ENCODE assay signal across 12 cellular contexts in the genomic region with DNA sequence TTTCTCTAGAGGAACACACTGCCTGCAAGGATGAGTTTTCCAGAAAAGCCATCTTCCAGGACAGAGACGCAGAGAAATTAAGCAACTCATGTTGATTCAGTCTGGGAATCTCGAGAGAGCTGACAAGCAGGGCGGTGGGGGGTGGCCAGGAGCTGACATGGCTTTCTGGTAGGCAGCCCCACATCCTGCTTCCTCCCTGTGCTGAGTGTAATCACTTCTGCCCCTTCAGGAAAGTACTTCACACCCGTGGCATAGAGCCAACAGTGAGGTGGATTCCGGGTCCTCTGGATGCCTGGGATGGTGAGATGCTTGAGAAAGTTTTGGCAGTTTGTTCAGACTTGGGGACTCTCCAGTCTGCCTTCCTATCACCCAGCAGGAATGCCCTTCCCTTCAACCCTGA.
DNase-seq lines count a peak whose midpoint lies in the region; ATAC-seq and TF ChIP-seq lines count a peak whose summit lies in the region.
"Had no signal": no experiment of that assay in that cellular context is flagged by ENCODE, and none has a peak within 500 bp of the region (broad histone marks: within the 10 kb centered on the region; RNA-seq: fewer than 3 reads in every experiment).

No MANE protein-coding gene starts in this region.

- intact Hi-C loops in activated naive CD4-positive, alpha-beta T cell treated with anti-CD3 and anti-CD28 coated beads for 36 hours (cut with micrococcal nuclease): loop anchor here (5.0 to 10.0 kb wide), 3 partner anchors 547 to 1020 kb away; no protein-coding TSS in a partner anchor
- intact Hi-C loops in heart left ventricle (cut with DNase I) (loop anchor here in 9 of 10 donors (5.0 to 10.0 kb wide), 10 partner anchors 50 to 772 kb away; a partner anchor contains a TSS), thyroid gland (cut with DNase I) (loop anchor here (5.0 to 10.0 kb wide), 3 partner anchors 100 to 367 kb away; a partner anchor contains a TSS)

- H3K4me1 Mint-ChIP-seq in activated naive CD4-positive, alpha-beta T cell treated with anti-CD3 and anti-CD28 coated beads for 36 hours (ENCODE audit: low read depth): peaks cover 41% of the 10 kb centered on the region

- H3K4me3 ChIP-seq in heart left ventricle (no peak overlapping the region), thyroid gland (replicated peaks in 1 of 3) (no peak overlapping the region)

- TF ChIP-seq CTCF in heart left ventricle (IDR thresholded peaks at IDR 0.05) (no peak), thyroid gland (IDR thresholded peaks at IDR 0.05) (no peak)

- H3K4me1 ChIP-seq in heart left ventricle (peaks cover 4 to 85% (median 67%) of the 10 kb centered on the region in 12 donors), thyroid gland (peaks cover 8 to 37% of the 10 kb centered on the region in 2 donors)

- TF ChIP-seq POLR2A in heart left ventricle (IDR thresholded peaks at IDR 0.05) (no peak), thyroid gland (IDR thresholded peaks at IDR 0.05) (no peak)

- no peaks in the 10 kb centered on the region for H3K36me3 Mint-ChIP-seq in activated naive CD4-positive, alpha-beta T cell treated with anti-CD3 and anti-CD28 coated beads for 36 hours (ENCODE audit: low read depth)

- no peak overlapping the region for H3K4me3 Mint-ChIP-seq in activated naive CD4-positive, alpha-beta T cell treated with anti-CD3 and anti-CD28 coated beads for 36 hours
- H3K4me3 Mint-ChIP-seq: naive thymus-derived CD8-positive, alpha-beta T cell had no signal

- no peaks in the 10 kb centered on the region for H3K27me3 ChIP-seq in heart left ventricle
- H3K27me3 ChIP-seq in thyroid gland: no peaks in the 10 kb centered on the region

- H3K36me3 ChIP-seq in heart left ventricle (no peaks in the 10 kb centered on the region), thyroid gland (no peaks in the 10 kb centered on the region)

- no peaks in the 10 kb centered on the region for H3K9me3 ChIP-seq in heart left ventricle
- H3K9me3 ChIP-seq in thyroid gland: no peaks in the 10 kb centered on the region

- DNase-seq in activated naive CD4-positive, alpha-beta T cell treated with anti-CD3 and anti-CD28 coated beads for 36 hours: peak; percentile 66
- no peak for DNase-seq in activated naive CD4-positive, alpha-beta T cell treated with Interleukin-2 at 50 U/mL for 16 hours
- peak in 4 of 5 donors; percentile 44 to 76 (median 67) for DNase-seq in heart left ventricle
- DNase-seq in thyroid gland: peak; percentile 92 to 93
- DNase-seq in MV-4-11 (lab: John Stamatoyannopoulos, UW): no peak
- DNase-seq: central memory CD4-positive, alpha-beta T cell; NCI-H1048; T-helper 9 cell had no signal

- ATAC-seq in SK-N-SH treated with all-trans-retinoic acid at 6 μM for 48 hours (peak; percentile 20), heart left ventricle (peak in 2 of 4 donors; percentile 22 to 36), GM19324 (IDR thresholded peaks at IDR 0.05; ENCODE audit: low FRiP score, unreplicated experiment) (no peak)
- ATAC-seq in activated CD4-positive, CD25-positive, alpha-beta regulatory T cell treated with anti-CD3 and anti-CD28 coated beads, Interleukin-2, amount 50 U/mL, for 24 hours: no peak
- ATAC-seq: naive thymus-derived CD8-positive, alpha-beta T cell had no signal

- H3K27me3 Mint-ChIP-seq in activated naive CD4-positive, alpha-beta T cell treated with anti-CD3 and anti-CD28 coated beads for 36 hours (ENCODE audit: low read depth): no peaks in the 10 kb centered on the region
- H3K27me3 Mint-ChIP-seq: naive thymus-derived CD8-positive, alpha-beta T cell had no signal

- H3K27ac Mint-ChIP-seq in activated naive CD4-positive, alpha-beta T cell treated with anti-CD3 and anti-CD28 coated beads for 36 hours: no peak overlapping the region

- CTCF ChIA-PET in activated naive CD4-positive, alpha-beta T cell treated with anti-CD3 and anti-CD28 coated beads for 36 hours (lab: Charles Lee): interaction anchor here (6.3 kb wide), 1 partner anchor 222 kb away, joined by 83 read pairs; a partner anchor contains a TSS

- H3K27ac ChIP-seq in heart left ventricle: peak overlapping the region in 1 of 12 donors; percentile 34
- H3K27ac ChIP-seq in thyroid gland: peak overlapping the region in 1 of 3 donors; percentile 10

- WGBS in heart left ventricle, 4 donors: 13 to 15% (median 14%) methylated on average over 5 of the region's 5 CpGs
- WGBS in thyroid gland, 2 donors: 3 to 7% methylated on average over 3 to 5 of the region's 5 CpGs

- H3K9me3 Mint-ChIP-seq in activated naive CD4-positive, alpha-beta T cell treated with anti-CD3 and anti-CD28 coated beads for 36 hours: no peaks in the 10 kb centered on the region
- H3K9me3 Mint-ChIP-seq: naive thymus-derived CD8-positive, alpha-beta T cell had no signal

TF ChIP-seq in SK-N-SH treated with all-trans-retinoic acid at 6 μM for 48 hours, 23 proteins besides CTCF, POLR2A, EP300 and RAD21:
- TF ChIP-seq PPARA (CRISPR knock-in tag; IDR thresholded peaks at IDR 0.05; ENCODE audit: borderline replicate concordance) (no peak), ZNF70 (CRISPR knock-in tag; IDR thresholded peaks at IDR 0.05) (no peak), ESRRG (CRISPR knock-in tag; IDR thresholded peaks at IDR 0.05) (no peak), TOX (CRISPR knock-in tag; IDR thresholded peaks at IDR 0.05; ENCODE audit: borderline replicate concordance) (no peak), ISL1 (CRISPR knock-in tag; IDR thresholded peaks at IDR 0.05) (no peak), GLIS3 (CRISPR knock-in tag; IDR thresholded peaks at IDR 0.05) (no peak), CSDC2 (CRISPR knock-in tag; IDR thresholded peaks at IDR 0.05) (no peak), ARNTL (CRISPR knock-in tag; IDR thresholded peaks at IDR 0.05; ENCODE audit: borderline replicate concordance, low read depth) (no peak), ZC3H10 (CRISPR knock-in tag; IDR thresholded peaks at IDR 0.05) (no peak)
- TF ChIP-seq, protein P1, sequence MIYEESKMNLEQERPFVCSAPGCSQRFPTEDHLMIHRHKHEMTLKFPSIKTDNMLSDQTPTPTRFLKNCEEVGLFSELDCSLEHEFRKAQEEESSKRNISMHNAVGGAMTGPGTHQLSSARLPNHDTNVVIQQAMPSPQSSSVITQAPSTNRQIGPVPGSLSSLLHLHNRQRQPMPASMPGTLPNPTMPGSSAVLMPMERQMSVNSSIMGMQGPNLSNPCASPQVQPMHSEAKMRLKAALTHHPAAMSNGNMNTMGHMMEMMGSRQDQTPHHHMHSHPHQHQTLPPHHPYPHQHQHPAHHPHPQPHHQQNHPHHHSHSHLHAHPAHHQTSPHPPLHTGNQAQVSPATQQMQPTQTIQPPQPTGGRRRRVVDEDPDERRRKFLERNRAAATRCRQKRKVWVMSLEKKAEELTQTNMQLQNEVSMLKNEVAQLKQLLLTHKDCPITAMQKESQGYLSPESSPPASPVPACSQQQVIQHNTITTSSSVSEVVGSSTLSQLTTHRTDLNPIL (CRISPR knock-in tag; IDR thresholded peaks at IDR 0.05; ENCODE audit: low read depth): no peak
- TF ChIP-seq, protein P2, sequence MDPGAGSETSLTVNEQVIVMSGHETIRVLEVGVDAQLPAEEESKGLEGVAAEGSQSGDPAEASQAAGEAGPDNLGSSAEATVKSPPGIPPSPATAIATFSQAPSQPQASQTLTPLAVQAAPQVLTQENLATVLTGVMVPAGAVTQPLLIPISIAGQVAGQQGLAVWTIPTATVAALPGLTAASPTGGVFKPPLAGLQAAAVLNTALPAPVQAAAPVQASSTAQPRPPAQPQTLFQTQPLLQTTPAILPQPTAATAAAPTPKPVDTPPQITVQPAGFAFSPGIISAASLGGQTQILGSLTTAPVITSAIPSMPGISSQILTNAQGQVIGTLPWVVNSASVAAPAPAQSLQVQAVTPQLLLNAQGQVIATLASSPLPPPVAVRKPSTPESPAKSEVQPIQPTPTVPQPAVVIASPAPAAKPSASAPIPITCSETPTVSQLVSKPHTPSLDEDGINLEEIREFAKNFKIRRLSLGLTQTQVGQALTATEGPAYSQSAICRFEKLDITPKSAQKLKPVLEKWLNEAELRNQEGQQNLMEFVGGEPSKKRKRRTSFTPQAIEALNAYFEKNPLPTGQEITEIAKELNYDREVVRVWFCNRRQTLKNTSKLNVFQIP (CRISPR knock-in tag; IDR thresholded peaks at IDR 0.05; ENCODE audit: borderline replicate concordance, low read depth): no peak

Comparison
In these comparisons a context has a peak if more than half of its experiments do, and no peak if none do; other contexts are left out.
1. DNase-seq: peak in activated naive CD4-positive, alpha-beta T cell treated with anti-CD3 and anti-CD28 coated beads for 36 hours (single experiment), heart left ventricle (4 of 5) and thyroid gland (2 of 2); none in activated naive CD4-positive, alpha-beta T cell treated with Interleukin-2 at 50 U/mL for 16 hours (single experiment) and MV-4-11 (single experiment).